Comparison of ENCODE assay signal across 1 cellular context in genomic region chr16:4330277-4330882, GRCh38.
TF ChIP-seq lines count a peak whose summit lies in the region.

No MANE protein-coding gene starts in this region.

TF ChIP-seq in A549, 52 proteins besides CTCF, POLR2A, EP300 and RAD21 (continued from another document):
- no peak for TF ChIP-seq ATOH8 (CRISPR knock-in tag; IDR thresholded peaks at IDR 0.05; ENCODE audit: low read depth)
